9 cellular contexts compared by ENCODE assay signal in the genomic region with DNA sequence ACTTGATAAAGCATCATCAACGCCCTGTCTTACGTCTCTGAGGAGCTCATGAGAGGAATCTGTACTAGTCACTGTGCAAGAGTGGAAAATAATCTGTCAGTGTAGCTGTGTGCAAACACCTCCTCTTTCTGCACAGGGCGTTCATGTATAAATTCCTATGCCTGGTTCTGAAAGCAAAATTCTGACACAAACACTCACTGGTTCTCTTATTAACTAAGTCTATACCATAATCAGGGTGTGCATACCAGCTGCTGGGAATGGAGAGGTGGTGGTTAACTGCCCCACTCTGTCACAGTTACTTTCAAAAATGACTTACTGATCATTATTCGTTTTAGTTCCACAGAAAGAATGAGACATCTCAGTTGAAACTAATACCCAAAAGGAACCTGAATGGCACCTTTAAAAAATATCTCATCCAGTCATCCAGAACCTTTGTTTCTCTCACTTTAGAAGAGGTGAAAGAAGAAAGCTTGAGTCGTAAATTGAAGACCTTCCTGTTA. TPM values are rescaled to one million over a fixed set of nuclear protein-coding genes. Genes with fewer than 3 reads are reported as not detected.
DNase-seq lines count a peak whose midpoint lies in the region; ATAC-seq and TF ChIP-seq lines count a peak whose summit lies in the region.
"Had no signal": no experiment of that assay in that cellular context is flagged by ENCODE, and none has a peak within 500 bp of the region (broad histone marks: within the 10 kb centered on the region; RNA-seq: fewer than 3 reads in every experiment).

No MANE protein-coding gene starts in this region.

- peak; percentile 81 for ATAC-seq in GM18517 (IDR thresholded peaks at IDR 0.05; ENCODE audit: unreplicated experiment)
- ATAC-seq in HG02798 (IDR thresholded peaks at IDR 0.05; ENCODE audit: poor library complexity, unreplicated experiment), result peak; percentile 55

- TF ChIP-seq CTCF in neutrophil (IDR thresholded peaks at IDR 0.05) (no peak), endothelial cell (IDR thresholded peaks at IDR 0.05; ENCODE audit: unreplicated experiment) (no peak)

- H3K27me3 ChIP-seq in neutrophil, result no peaks in the 10 kb centered on the region

- H3K9me3 Mint-ChIP-seq in activated T-helper 1 cell treated with anti-CD3 and anti-CD28 coated beads, Interleukin-12 subunit alpha, Interleukin-12 subunit beta, Interleukin-2, Interleukin-4 antibody, amounts not matched to agents 30 ng/mL and 10 ng/mL and 1 ng/mL, durations not matched to agents 14 hours and 24 hours and 36 hours, result no peaks in the 10 kb centered on the region
- no peaks in the 10 kb centered on the region for H3K9me3 Mint-ChIP-seq in endothelial cell (ENCODE audit: unreplicated experiment)

- peak overlapping the region in 1 of 2 experiments; percentile 54 for H3K4me3 ChIP-seq in neutrophil (ENCODE audit: low read depth in 1 of 2, low read length in 1 of 2)

- peaks cover 53% of the 10 kb centered on the region for H3K4me1 Mint-ChIP-seq in activated T-helper 1 cell treated with anti-CD3 and anti-CD28 coated beads, Interleukin-12 subunit alpha, Interleukin-12 subunit beta, Interleukin-2, Interleukin-4 antibody, amounts not matched to agents 30 ng/mL and 10 ng/mL and 1 ng/mL, durations not matched to agents 14 hours and 24 hours and 36 hours (ENCODE audit: low read depth)
- peaks cover 27% of the 10 kb centered on the region for H3K4me1 Mint-ChIP-seq in endothelial cell (ENCODE audit: unreplicated experiment)

- H3K27ac ChIP-seq in neutrophil, result peak overlapping the region; percentile 79
- H3K27ac ChIP-seq: KMS-11 had no signal

- H3K4me1 ChIP-seq in neutrophil (ENCODE audit: control insufficient read depth in 1 of 2, insufficient read depth in 1 of 2, low read depth in 1 of 2, low read length in 1 of 2), result peaks cover 20 to 39% of the 10 kb centered on the region in 2 experiments

- H3K27me3 Mint-ChIP-seq in activated T-helper 1 cell treated with anti-CD3 and anti-CD28 coated beads, Interleukin-12 subunit alpha, Interleukin-12 subunit beta, Interleukin-2, Interleukin-4 antibody, amounts not matched to agents 30 ng/mL and 10 ng/mL and 1 ng/mL, durations not matched to agents 14 hours and 24 hours and 36 hours (ENCODE audit: insufficient read depth), result no peaks in the 10 kb centered on the region
- no peaks in the 10 kb centered on the region for H3K27me3 Mint-ChIP-seq in endothelial cell (ENCODE audit: unreplicated experiment)

- no peaks in the 10 kb centered on the region for H3K9me3 ChIP-seq in neutrophil

- peak overlapping the region; percentile 85 for H3K27ac Mint-ChIP-seq in activated T-helper 1 cell treated with anti-CD3 and anti-CD28 coated beads, Interleukin-12 subunit alpha, Interleukin-12 subunit beta, Interleukin-2, Interleukin-4 antibody, amounts not matched to agents 30 ng/mL and 10 ng/mL and 1 ng/mL, durations not matched to agents 14 hours and 24 hours and 36 hours
- H3K27ac Mint-ChIP-seq in endothelial cell (ENCODE audit: unreplicated experiment), result no peak overlapping the region

- no peak for DNase-seq in activated T-helper 1 cell treated with anti-CD3 and anti-CD28 coated beads, Interleukin-12 subunit alpha, Interleukin-12 subunit beta, Interleukin-2, Interleukin-4 antibody, amounts not matched to agents 30 ng/mL and 10 ng/mL and 1 ng/mL, durations not matched to agents 14 hours and 24 hours and 36 hours (ENCODE audit: low spot score)
- DNase-seq in NCI-H1417 (lab: John Stamatoyannopoulos, UW) (no peak), NCI-H1694 (lab: John Stamatoyannopoulos, UW) (no peak), endothelial cell (ENCODE audit: low spot score) (no peak)
- no peak for DNase-seq in activated CD8-positive, alpha-beta memory T cell treated with anti-CD3 and anti-CD28 coated beads, Interleukin-2, amount 50 U/mL, for 48 hours

- intact Hi-C loops in activated T-helper 1 cell treated with anti-CD3 and anti-CD28 coated beads, Interleukin-12 subunit alpha, Interleukin-12 subunit beta, Interleukin-2, Interleukin-4 antibody, amounts not matched to agents 30 ng/mL and 10 ng/mL and 1 ng/mL, durations not matched to agents 14 hours and 24 hours and 36 hours (cut with micrococcal nuclease), result loop anchor here (1.0 to 2.0 kb wide), 9 partner anchors 13 to 284 kb away; a partner anchor contains a TSS

- peaks cover 7% of the 10 kb centered on the region for H3K36me3 Mint-ChIP-seq in activated T-helper 1 cell treated with anti-CD3 and anti-CD28 coated beads, Interleukin-12 subunit alpha, Interleukin-12 subunit beta, Interleukin-2, Interleukin-4 antibody, amounts not matched to agents 30 ng/mL and 10 ng/mL and 1 ng/mL, durations not matched to agents 14 hours and 24 hours and 36 hours (ENCODE audit: low read depth)
- no peaks in the 10 kb centered on the region for H3K36me3 Mint-ChIP-seq in endothelial cell (ENCODE audit: low read depth, unreplicated experiment)

- no peaks in the 10 kb centered on the region for H3K36me3 ChIP-seq in neutrophil

- H3K4me3 Mint-ChIP-seq in activated T-helper 1 cell treated with anti-CD3 and anti-CD28 coated beads, Interleukin-12 subunit alpha, Interleukin-12 subunit beta, Interleukin-2, Interleukin-4 antibody, amounts not matched to agents 30 ng/mL and 10 ng/mL and 1 ng/mL, durations not matched to agents 14 hours and 24 hours and 36 hours, result peak overlapping the region; percentile 0
- no peak overlapping the region for H3K4me3 Mint-ChIP-seq in endothelial cell (ENCODE audit: unreplicated experiment)

RNA-seq across cellular contexts. Expression of a gene that starts 35.7 kb away (rescaled TPM):
- total RNA-seq in activated T-helper 1 cell treated with anti-CD3 and anti-CD28 coated beads, Interleukin-12 subunit alpha, Interleukin-12 subunit beta, Interleukin-2, Interleukin-4 antibody, amounts not matched to agents 30 ng/mL and 10 ng/mL and 1 ng/mL, durations not matched to agents 14 hours and 24 hours and 36 hours, result 32.6 and 34.9 TPM in 2 replicates
- 14.3 TPM for total RNA-seq in endothelial cell (ENCODE audit: unreplicated experiment)
